ENCODE assay signal across 10 cellular contexts in genomic region chr2:164737612-164738081, GRCh38.
DNase-seq lines count a peak whose midpoint lies in the region; ATAC-seq and TF ChIP-seq lines count a peak whose summit lies in the region.
"Had no signal": no experiment of that assay in that cellular context is flagged by ENCODE, and none has a peak within 500 bp of the region (broad histone marks: within the 10 kb centered on the region; RNA-seq: fewer than 3 reads in every experiment).

No MANE protein-coding gene starts in this region.

- H3K4me3 Mint-ChIP-seq in endodermal cell, result no peak overlapping the region
- H3K4me3 Mint-ChIP-seq: central memory CD8-positive, alpha-beta T cell had no signal

- intact Hi-C loops in upper lobe of right lung (cut with DNase I), result loop anchor here (10.0 kb wide), 1 partner anchor 177 kb away; no protein-coding TSS in a partner anchor

- no peak overlapping the region for H3K9ac ChIP-seq in endodermal cell (ENCODE audit: extremely low read depth, low read length, poor library complexity, severe bottlenecking)
- H3K9ac ChIP-seq: BLaER1 treated with 17β-estradiol and CSF1 and Interleukin-3, amounts not matched to agents 10 nM and 100 nM had no signal

- peaks cover 43% of the 10 kb centered on the region for H3K4me1 Mint-ChIP-seq in endodermal cell
- H3K4me1 Mint-ChIP-seq: central memory CD8-positive, alpha-beta T cell had no signal

- H3K27me3 Mint-ChIP-seq in endodermal cell (ENCODE audit: insufficient read depth), result no peaks in the 10 kb centered on the region
- H3K27me3 Mint-ChIP-seq: central memory CD8-positive, alpha-beta T cell had no signal

- H3K9me3 ChIP-seq in endodermal cell (ENCODE audit: control insufficient read depth, low read length) (no peaks in the 10 kb centered on the region), lung (ENCODE audit: control insufficient read depth in 2 of 2, insufficient read depth in 1 of 2, low read length in 1 of 2) (no peaks in the 10 kb centered on the region), upper lobe of right lung (no peaks in the 10 kb centered on the region)
- H3K9me3 ChIP-seq: BLaER1 treated with 17β-estradiol and CSF1 and Interleukin-3, amounts not matched to agents 10 nM and 100 nM had no signal

- H3K4me3 ChIP-seq in endodermal cell (ENCODE audit: low read length) (no peak overlapping the region), lung (no peak overlapping the region), upper lobe of right lung (no peak overlapping the region)
- H3K4me3 ChIP-seq: BLaER1 treated with 17β-estradiol and CSF1 and Interleukin-3, amounts not matched to agents 10 nM and 100 nM had no signal

- H3K27ac ChIP-seq in endodermal cell (ENCODE audit: low read depth, low read length) (no peak overlapping the region), lung (ENCODE audit: low read depth in 1 of 2, low read length in 1 of 2) (no peak overlapping the region), upper lobe of right lung (no peak overlapping the region)
- H3K27ac ChIP-seq: BLaER1 treated with 17β-estradiol and CSF1 and Interleukin-3, amounts not matched to agents 10 nM and 100 nM had no signal

- ATAC-seq in GM21723 (IDR thresholded peaks at IDR 0.05; ENCODE audit: unreplicated experiment), result peak; percentile 81
- ATAC-seq in lung (ENCODE audit: insufficient read depth, low FRiP score), result peak; percentile 78
- peak; percentile 94 for ATAC-seq in upper lobe of right lung

- H3K27ac Mint-ChIP-seq in endodermal cell, result no peak overlapping the region

- H3K4me1 ChIP-seq in endodermal cell (ENCODE audit: control insufficient read depth, insufficient read depth, low read length) (peaks cover 15% of the 10 kb centered on the region), lung (ENCODE audit: control insufficient read depth in 2 of 2, insufficient read depth in 2 of 2, low read length in 2 of 2) (peaks cover 0 to 3% of the 10 kb centered on the region in 2 donors), upper lobe of right lung (no peaks in the 10 kb centered on the region)

- 10 to 15% methylated on average over 8 to 9 of the region's 9 CpGs for WGBS in endodermal cell (ENCODE audit: insufficient coverage in 1 of 2, insufficient read length in 1 of 2), 2 experiments
- 2% methylated on average over 9 of the region's 9 CpGs for WGBS in lung, 2 donors

- H3K36me3 ChIP-seq in endodermal cell (ENCODE audit: control insufficient read depth, insufficient read depth, low read length) (no peaks in the 10 kb centered on the region), lung (ENCODE audit: control insufficient read depth in 2 of 2, insufficient read depth in 2 of 2, low read length in 2 of 2) (no peaks in the 10 kb centered on the region), upper lobe of right lung (no peaks in the 10 kb centered on the region)
- H3K36me3 ChIP-seq: BLaER1 treated with 17β-estradiol and CSF1 and Interleukin-3, amounts not matched to agents 10 nM and 100 nM had no signal

- H3K9me3 Mint-ChIP-seq in endodermal cell, result no peaks in the 10 kb centered on the region

- H3K27me3 ChIP-seq in endodermal cell (ENCODE audit: control insufficient read depth, insufficient read depth, low read length, poor library complexity, severe bottlenecking) (no peaks in the 10 kb centered on the region), lung (ENCODE audit: control insufficient read depth, insufficient read depth) (no peaks in the 10 kb centered on the region), upper lobe of right lung (no peaks in the 10 kb centered on the region)
- H3K27me3 ChIP-seq: BLaER1 treated with 17β-estradiol and CSF1 and Interleukin-3, amounts not matched to agents 10 nM and 100 nM had no signal

- peak; percentile 89 for TF ChIP-seq CTCF in endodermal cell (conservative IDR thresholded peaks at IDR 0.05)
- peak; percentile 35 for TF ChIP-seq CTCF in lung (IDR thresholded peaks at IDR 0.05; ENCODE audit: control extremely low read depth, extremely low read depth)
- peak; percentile 70 for TF ChIP-seq CTCF in upper lobe of right lung (IDR thresholded peaks at IDR 0.05)

- H3K36me3 Mint-ChIP-seq in endodermal cell (ENCODE audit: low read depth), result no peaks in the 10 kb centered on the region

- DNase-seq in NCI-H1436 (lab: John Stamatoyannopoulos, UW), result peak; percentile 64
- no peak for DNase-seq in NCI-H1436 treated with DMSO at 0.1 percent for 48 hours (lab: John Stamatoyannopoulos, UW)
- peak; percentile 80 for DNase-seq in LoVo (ENCODE audit: low spot score)
- DNase-seq in RPMI8226, result peak; percentile 77
- peak; percentile 87 for DNase-seq in endodermal cell
- peak; percentile 59 for DNase-seq in lung (ENCODE audit: low spot score)
- DNase-seq in upper lobe of right lung, result peak; percentile 73

Comparison
In these comparisons a context has a peak if more than half of its experiments do, and no peak if none do; other contexts are left out.
1. CTCF ChIP-seq: peak in every context shown above with its lines; median percentile 89 in endodermal cell; 70 in upper lobe of right lung; 35 in lung.